In genomic region chr2:225756198-225756597, GRCh38 we compare ENCODE assay signal across 22 cellular contexts.
"Had no signal": no experiment of that assay in that cellular context is flagged by ENCODE, and none has a peak within 500 bp of the region (broad histone marks: within the 10 kb centered on the region; RNA-seq: fewer than 3 reads in every experiment).

No MANE protein-coding gene starts in this region.

- DNase-seq: activated B cell treated with CpG ODN at 0.5 μM for 24 hours; activated CD4-positive, alpha-beta memory T cell treated with anti-CD3 and anti-CD28 coated beads, Interleukin-2, amount 10 ng/mL, durations not matched to agents 7 days and 5 days; activated CD4-positive, alpha-beta T cell treated with anti-CD3 and anti-CD28 coated beads for 4 hours; activated CD8-positive, alpha-beta memory T cell treated with anti-CD3 and anti-CD28 coated beads, Interleukin-2, amount 10 ng/mL, durations not matched to agents 7 days and 5 days; activated naive CD4-positive, alpha-beta T cell; activated naive CD8-positive, alpha-beta T cell treated with anti-CD3 and anti-CD28 coated beads for 36 hours; amniotic stem cell; brain microvascular endothelial cell; central memory CD4-positive, alpha-beta T cell; heart right ventricle; kidney glomerular epithelial cell; left ventricle myocardium inferior; small intestine; stimulated activated CD4-positive, alpha-beta T cell treated with anti-CD3 and anti-CD28 coated beads, Interleukin-15, amount 100 ng/mL, for 24 hours; stimulated activated CD4-positive, alpha-beta T cell treated with anti-CD3 and anti-CD28 coated beads, Interleukin-2, amount 100 ng/mL, for 48 hours; stimulated activated naive CD8-positive, alpha-beta T cell treated with anti-CD3 and anti-CD28 coated beads, Interleukin-15, amount 100 ng/mL, for 72 hours had no signal

- H3K27ac ChIP-seq: brain microvascular endothelial cell, coronary artery, gastroesophageal sphincter, heart right ventricle, left ventricle myocardium inferior, prostate gland, right atrium auricular region, suprapubic skin had no signal

- H3K4me3 ChIP-seq: coronary artery, gastroesophageal sphincter, heart right ventricle, left ventricle myocardium inferior, prostate gland, right atrium auricular region, suprapubic skin had no signal

- H3K9me3 ChIP-seq: gastroesophageal sphincter, heart right ventricle, left ventricle myocardium inferior, prostate gland, right atrium auricular region, suprapubic skin had no signal

- H3K4me1 ChIP-seq: gastroesophageal sphincter, heart right ventricle, left ventricle myocardium inferior, prostate gland, right atrium auricular region, suprapubic skin had no signal

- H3K36me3 ChIP-seq: brain microvascular endothelial cell, gastroesophageal sphincter, heart right ventricle, left ventricle myocardium inferior, prostate gland, right atrium auricular region, suprapubic skin had no signal

- H3K27me3 ChIP-seq: brain microvascular endothelial cell, gastroesophageal sphincter, heart right ventricle, right atrium auricular region, suprapubic skin had no signal

- ATAC-seq: activated CD8-positive, alpha-beta memory T cell treated with anti-CD3 and anti-CD28 coated beads, Interleukin-2, amount 10 ng/mL, durations not matched to agents 7 days and 5 days; activated T-helper 17 cell treated with anti-CD3 and anti-CD28 coated beads, Interleukin-2, amount 50 U/mL, for 72 hours; gastroesophageal sphincter; heart right ventricle; stimulated activated naive CD8-positive, alpha-beta T cell treated with anti-CD3 and anti-CD28 coated beads, Interleukin-15, amount 100 ng/mL, for 72 hours had no signal
